ENCODE assay signal across 29 cellular contexts in the genomic region with DNA sequence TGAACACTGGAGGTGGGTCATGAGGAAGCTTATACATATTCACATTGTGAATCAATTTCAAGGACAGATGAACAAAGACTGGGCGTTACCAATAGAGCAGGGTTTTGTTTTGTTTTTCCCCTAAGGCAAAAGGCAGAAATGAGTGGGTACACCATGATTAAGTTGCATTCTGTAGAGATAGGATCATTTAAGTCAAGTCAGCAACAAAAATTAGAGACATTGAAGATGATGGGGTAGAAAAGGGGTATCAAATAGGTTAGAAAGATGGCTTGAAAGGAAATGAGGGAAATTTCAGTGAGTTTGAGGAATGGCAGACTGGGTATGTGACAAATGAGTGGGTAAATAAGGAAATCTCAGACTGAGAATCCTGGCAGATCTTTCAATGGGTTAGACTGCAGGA.
"Had no signal": no experiment of that assay in that cellular context is flagged by ENCODE, and none has a peak within 500 bp of the region (broad histone marks: within the 10 kb centered on the region; RNA-seq: fewer than 3 reads in every experiment).

No MANE protein-coding gene starts in this region.

- H3K4me3 ChIP-seq: cardiac muscle cell, colonic mucosa, esophagus squamous epithelium, gastroesophageal sphincter, heart right ventricle had no signal

- DNase-seq: activated CD4-positive, alpha-beta memory T cell treated with anti-CD3 and anti-CD28 coated beads for 36 hours; activated CD4-positive, alpha-beta T cell treated with anti-CD3 and anti-CD28 coated beads for 36 hours; activated CD4-positive, alpha-beta T cell treated with anti-CD3 and anti-CD28 coated beads, Interleukin-2, amount 10 ng/mL, durations not matched to agents 24 days and 14 days; activated CD4-positive, CD25-positive, alpha-beta regulatory T cell; activated CD4-positive, CD25-positive, alpha-beta regulatory T cell treated with anti-CD3 and anti-CD28 coated beads, Interleukin-2, amount 50 U/mL, for 72 hours; activated CD8-positive, alpha-beta memory T cell treated with anti-CD3 and anti-CD28 coated beads, Interleukin-2, amount 10 ng/mL, durations not matched to agents 7 days and 5 days; activated CD8-positive, alpha-beta memory T cell treated with anti-CD3 and anti-CD28 coated beads, Interleukin-2, amount 50 U/mL, for 4 hours; activated CD8-positive, alpha-beta T cell treated with anti-CD3 and anti-CD28 coated beads, Interleukin-2, amount 10 ng/mL, durations not matched to agents 7 days and 5 days; activated effector memory CD4-positive, alpha-beta T cell treated with anti-CD3 and anti-CD28 coated beads, Interleukin-2, amount 50 U/mL, for 16 hours; activated naive CD4-positive, alpha-beta T cell treated with anti-CD3 and anti-CD28 coated beads for 36 hours; activated naive CD8-positive, alpha-beta T cell treated with anti-CD3 and anti-CD28 coated beads, Interleukin-2, amount 10 ng/mL, durations not matched to agents 7 days and 5 days; activated T-cell treated with anti-CD3 and anti-CD28 coated beads, Interleukin-2, amount 50 U/mL, for 1 hour; activated T-cell treated with anti-CD3 and anti-CD28 coated beads, Interleukin-2, amount 50 U/mL, for 48 hours; amniotic stem cell; anterior cingulate cortex; central memory CD4-positive, alpha-beta T cell; cerebellar nuclear complex; colonic mucosa; effector CD8-positive, alpha-beta T cell; endodermal cell; erythroblast; esophagus squamous epithelium; foreskin melanocyte; heart right ventricle; T-helper 2 cell had no signal

- ATAC-seq: activated CD4-positive, alpha-beta T cell treated with anti-CD3 and anti-CD28 coated beads for 36 hours; activated CD8-positive, alpha-beta memory T cell treated with anti-CD3 and anti-CD28 coated beads, Interleukin-2, amount 10 ng/mL, durations not matched to agents 7 days and 5 days; activated CD8-positive, alpha-beta T cell treated with anti-CD3 and anti-CD28 coated beads, Interleukin-2, amount 10 ng/mL, durations not matched to agents 7 days and 5 days; activated naive CD4-positive, alpha-beta T cell treated with anti-CD3 and anti-CD28 coated beads, Interleukin-2, amount 50 U/mL, for 72 hours; gastroesophageal sphincter had no signal

- H3K27ac ChIP-seq: cardiac muscle cell, colonic mucosa, esophagus squamous epithelium, gastroesophageal sphincter, heart right ventricle had no signal

- FAIRE-seq: astrocyte had no signal

- H3K4me1 ChIP-seq: colonic mucosa, esophagus squamous epithelium, gastroesophageal sphincter, heart right ventricle had no signal

- H3K9me3 ChIP-seq: colonic mucosa, esophagus squamous epithelium, gastroesophageal sphincter, heart right ventricle had no signal

- H3K36me3 ChIP-seq: colonic mucosa had no signal

- H3K27me3 ChIP-seq: cardiac muscle cell, colonic mucosa, esophagus squamous epithelium, gastroesophageal sphincter, heart right ventricle had no signal
